Comparison of ENCODE assay signal across 7 cellular contexts in the genomic region with DNA sequence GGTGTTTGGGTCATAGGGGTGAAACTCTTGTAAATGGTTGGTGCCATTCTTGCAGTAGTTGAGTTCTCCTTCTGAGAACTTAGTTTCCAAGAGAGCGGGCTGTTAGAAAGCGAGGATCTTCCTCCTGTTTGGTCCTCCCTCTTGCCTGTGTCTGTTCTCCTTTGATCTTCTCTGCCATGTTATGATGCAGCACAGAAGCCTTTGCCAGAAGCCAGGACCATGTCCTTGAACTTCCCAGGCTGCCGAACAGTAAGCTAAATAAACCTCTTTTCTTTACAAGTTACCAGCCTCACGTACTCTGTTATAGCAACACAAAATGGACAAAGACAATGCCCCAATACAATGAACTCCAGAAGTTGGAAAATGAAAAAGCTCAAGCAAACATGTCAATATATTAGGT. TPM values are rescaled to one million over a fixed set of nuclear protein-coding genes. Genes with fewer than 3 reads are reported as not detected.
"Had no signal": no experiment of that assay in that cellular context is flagged by ENCODE, and none has a peak within 500 bp of the region (broad histone marks: within the 10 kb centered on the region; RNA-seq: fewer than 3 reads in every experiment).

No MANE protein-coding gene starts in this region.

RNA-seq across cellular contexts. Expression of gene CA4, which starts 40.3 kb away (rescaled TPM):
- total RNA-seq: OCI-LY7, PC-3, PC-9, RPMI7951, SJCRH30, SJSA1, SK-MEL-5 had no signal
